1 cellular context compared by ENCODE assay signal in the genomic region with DNA sequence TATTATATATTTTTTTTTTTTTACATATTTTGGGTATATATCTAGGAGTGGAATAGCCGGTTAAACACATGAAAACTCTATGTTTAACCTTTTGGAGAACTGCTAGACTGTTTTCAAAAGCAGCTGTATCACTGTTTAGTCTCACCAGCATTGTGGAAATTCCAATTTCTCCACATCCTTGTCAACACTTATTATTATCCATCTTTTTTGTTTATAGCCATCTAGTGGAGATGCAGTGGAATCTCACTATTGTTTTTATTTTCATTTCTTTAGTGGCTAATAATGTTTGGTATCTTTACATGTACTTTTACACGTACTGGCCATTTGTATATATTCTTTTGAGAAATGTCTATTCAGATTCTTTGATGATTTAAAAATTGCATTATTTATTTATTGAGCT.
TF ChIP-seq lines count a peak whose summit lies in the region.

No MANE protein-coding gene starts in this region.

TF ChIP-seq in WTC11, 78 proteins besides CTCF, POLR2A, EP300 and RAD21 (continued from another document):
- TF ChIP-seq JUN (CRISPR knock-in tag; IDR thresholded peaks at IDR 0.05) (no peak), PRRX2 (CRISPR knock-in tag; IDR thresholded peaks at IDR 0.05) (no peak)
- TF ChIP-seq, protein P1, sequence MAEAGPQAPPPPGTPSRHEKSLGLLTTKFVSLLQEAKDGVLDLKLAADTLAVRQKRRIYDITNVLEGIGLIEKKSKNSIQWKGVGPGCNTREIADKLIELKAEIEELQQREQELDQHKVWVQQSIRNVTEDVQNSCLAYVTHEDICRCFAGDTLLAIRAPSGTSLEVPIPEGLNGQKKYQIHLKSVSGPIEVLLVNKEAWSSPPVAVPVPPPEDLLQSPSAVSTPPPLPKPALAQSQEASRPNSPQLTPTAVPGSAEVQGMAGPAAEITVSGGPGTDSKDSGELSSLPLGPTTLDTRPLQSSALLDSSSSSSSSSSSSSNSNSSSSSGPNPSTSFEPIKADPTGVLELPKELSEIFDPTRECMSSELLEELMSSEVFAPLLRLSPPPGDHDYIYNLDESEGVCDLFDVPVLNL (CRISPR knock-in tag; IDR thresholded peaks at IDR 0.05; ENCODE audit: borderline replicate concordance, low read depth): no peak
- TF ChIP-seq, protein P2, sequence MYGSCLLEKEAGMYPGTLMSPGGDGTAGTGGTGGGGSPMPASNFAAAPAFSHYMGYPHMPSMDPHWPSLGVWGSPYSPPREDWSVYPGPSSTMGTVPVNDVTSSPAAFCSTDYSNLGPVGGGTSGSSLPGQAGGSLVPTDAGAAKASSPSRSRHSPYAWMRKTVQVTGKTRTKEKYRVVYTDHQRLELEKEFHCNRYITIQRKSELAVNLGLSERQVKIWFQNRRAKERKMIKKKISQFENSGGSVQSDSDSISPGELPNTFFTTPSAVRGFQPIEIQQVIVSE (CRISPR knock-in tag; IDR thresholded peaks at IDR 0.05; ENCODE audit: borderline replicate concordance): no peak
